Comparison of ENCODE assay signal across 19 cellular contexts in genomic region chr9:89386797-89387196, GRCh38.
DNase-seq lines count a peak whose midpoint lies in the region; ATAC-seq, FAIRE-seq and TF ChIP-seq lines count a peak whose summit lies in the region.
"Had no signal": no experiment of that assay in that cellular context is flagged by ENCODE, and none has a peak within 500 bp of the region (broad histone marks: within the 10 kb centered on the region; RNA-seq: fewer than 3 reads in every experiment).

No MANE protein-coding gene starts in this region.

- H3K27ac ChIP-seq in RWPE1: peak overlapping the region; percentile 89
- peak overlapping the region; percentile 40 for H3K27ac ChIP-seq in left ventricle myocardium inferior (replicated peaks)
- H3K27ac ChIP-seq: ascending aorta, BLaER1 had no signal

- peaks cover 24% of the 10 kb centered on the region for H3K4me1 ChIP-seq in left ventricle myocardium inferior
- H3K4me1 ChIP-seq: ascending aorta had no signal

- no peak for FAIRE-seq in frontal cortex (lab: Jason Lieb, UNC)

- intact Hi-C loops in left ventricle myocardium inferior (cut with micrococcal nuclease): no loop called here

- TF ChIP-seq CTCF in LNCaP clone FGC (IDR thresholded peaks at IDR 0.05; ENCODE audit: control insufficient read depth, extremely low read depth, insufficient read depth) (no peak), RWPE1 (conservative IDR thresholded peaks at IDR 0.05; ENCODE audit: low read depth) (no peak), left ventricle myocardium inferior (IDR thresholded peaks at IDR 0.05; ENCODE audit: borderline replicate concordance) (no peak)

- no peak for ATAC-seq in stimulated activated effector memory CD8-positive, alpha-beta T cell treated with anti-CD3 and anti-CD28 coated beads, Interleukin-12 subunit alpha, Interleukin-12 subunit beta, amount 100 ng/mL, for 72 hours
- ATAC-seq in GM21390 (IDR thresholded peaks at IDR 0.05; ENCODE audit: unreplicated experiment): no peak
- ATAC-seq: activated T-cell treated with anti-CD3 and anti-CD28 coated beads, Interleukin-2, amount 50 U/mL, for 72 hours; HCT116; left lung; sciatic nerve had no signal

- H3K4me3 ChIP-seq in LNCaP clone FGC (ENCODE audit: low read depth, low read length): no peak overlapping the region
- H3K4me3 ChIP-seq in left ventricle myocardium inferior: no peak overlapping the region
- H3K4me3 ChIP-seq: ascending aorta, BLaER1, left lung had no signal

- DNase-seq in LNCaP clone FGC (ENCODE audit: low read depth): peak; percentile 92
- DNase-seq in RWPE1 (ENCODE audit: low spot score): peak; percentile 26
- DNase-seq in left ventricle myocardium inferior: peak; percentile 74
- DNase-seq in stimulated activated effector memory CD8-positive, alpha-beta T cell treated with anti-CD3 and anti-CD28 coated beads, Interleukin-12 subunit alpha, Interleukin-12 subunit beta, amount 100 ng/mL, for 72 hours (ENCODE audit: low spot score in 2 of 2): no peak
- DNase-seq in frontal cortex (ENCODE audit: low spot score in 2 of 2): no peak
- DNase-seq in stimulated activated naive CD4-positive, alpha-beta T cell (lab: John Stamatoyannopoulos, UW): no peak
- DNase-seq: activated CD4-positive, alpha-beta T cell treated with anti-CD3 and anti-CD28 coated beads for 48 hours; activated T-cell treated with anti-CD3 and anti-CD28 coated beads, Interleukin-2, amount 50 U/mL, for 72 hours; DND-41; IMR-90; left lung; NCI-H2171; stimulated activated CD4-positive, alpha-beta T cell treated with anti-CD3 and anti-CD28 coated beads, Interleukin-4, amount 100 ng/mL, for 1 hour had no signal

- POLR2A ChIA-PET in RWPE1 (lab: Yijun Ruan, JAX; ENCODE audit: low non-redundant PET): no interaction called here

- H3K4me3 Mint-ChIP-seq in stimulated activated effector memory CD8-positive, alpha-beta T cell treated with anti-CD3 and anti-CD28 coated beads, Interleukin-12 subunit alpha, Interleukin-12 subunit beta, amount 100 ng/mL, for 72 hours: no peak overlapping the region
- H3K4me3 Mint-ChIP-seq: activated T-cell treated with anti-CD3 and anti-CD28 coated beads, Interleukin-2, amount 50 U/mL, for 72 hours; nephron had no signal

- CTCF ChIA-PET in RWPE1 (lab: Yijun Ruan, JAX): interaction anchor here (0.7 kb wide), 1 partner anchor 631 kb away, joined by 3 read pairs; no protein-coding TSS in a partner anchor

- no peaks in the 10 kb centered on the region for H3K9me3 Mint-ChIP-seq in stimulated activated effector memory CD8-positive, alpha-beta T cell treated with anti-CD3 and anti-CD28 coated beads, Interleukin-12 subunit alpha, Interleukin-12 subunit beta, amount 100 ng/mL, for 72 hours
- H3K9me3 Mint-ChIP-seq: activated T-cell treated with anti-CD3 and anti-CD28 coated beads, Interleukin-2, amount 50 U/mL, for 72 hours; nephron had no signal

- peaks cover 17% of the 10 kb centered on the region for H3K36me3 ChIP-seq in left ventricle myocardium inferior

- H3K27ac Mint-ChIP-seq in stimulated activated effector memory CD8-positive, alpha-beta T cell treated with anti-CD3 and anti-CD28 coated beads, Interleukin-12 subunit alpha, Interleukin-12 subunit beta, amount 100 ng/mL, for 72 hours: peak overlapping the region; percentile 90
- H3K27ac Mint-ChIP-seq: nephron had no signal

- no peaks in the 10 kb centered on the region for H3K27me3 ChIP-seq in left ventricle myocardium inferior (ENCODE audit: low read depth)
- H3K27me3 ChIP-seq: ascending aorta, BLaER1, left lung had no signal

- H3K9me3 ChIP-seq in left ventricle myocardium inferior (replicated peaks): no peaks in the 10 kb centered on the region
- H3K9me3 ChIP-seq: ascending aorta, BLaER1, left lung had no signal

- peaks cover 25% of the 10 kb centered on the region for H3K4me1 Mint-ChIP-seq in stimulated activated effector memory CD8-positive, alpha-beta T cell treated with anti-CD3 and anti-CD28 coated beads, Interleukin-12 subunit alpha, Interleukin-12 subunit beta, amount 100 ng/mL, for 72 hours
- H3K4me1 Mint-ChIP-seq: nephron had no signal

- peaks cover 100% of the 10 kb centered on the region for H3K36me3 Mint-ChIP-seq in stimulated activated effector memory CD8-positive, alpha-beta T cell treated with anti-CD3 and anti-CD28 coated beads, Interleukin-12 subunit alpha, Interleukin-12 subunit beta, amount 100 ng/mL, for 72 hours

Comparison
In these comparisons a context has a peak if more than half of its experiments do, and no peak if none do; other contexts are left out.
1. DNase-seq: peak in LNCaP clone FGC (single experiment), RWPE1 (single experiment) and left ventricle myocardium inferior (single experiment); none in stimulated activated effector memory CD8-positive, alpha-beta T cell treated with anti-CD3 and anti-CD28 coated beads, Interleukin-12 subunit alpha, Interleukin-12 subunit beta, amount 100 ng/mL, for 72 hours (0 of 2), frontal cortex (0 of 2) and stimulated activated naive CD4-positive, alpha-beta T cell (0 of 6).